2 cellular contexts compared by ENCODE assay signal in the genomic region with DNA sequence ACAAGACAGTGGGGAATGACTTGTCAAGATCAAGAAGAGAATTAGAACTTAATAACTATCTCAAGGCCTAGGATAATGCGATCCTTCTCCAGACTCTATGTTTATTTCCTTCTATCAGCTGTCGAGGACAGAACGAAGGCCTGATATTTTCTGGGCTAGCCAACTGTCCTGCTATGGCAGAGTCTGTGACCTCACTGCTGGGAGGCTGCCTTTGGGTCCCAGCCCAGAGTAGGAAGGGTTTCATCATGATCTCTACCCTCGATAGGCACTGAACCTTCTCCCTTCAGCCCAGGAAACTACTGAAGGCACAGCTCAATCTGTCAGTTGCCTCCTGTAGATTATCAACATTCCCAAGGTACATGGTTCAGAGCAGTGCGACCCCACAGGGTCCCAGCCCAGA.
TF ChIP-seq lines count a peak whose summit lies in the region.

No MANE protein-coding gene starts in this region.

TF ChIP-seq in IMR-90, 13 proteins besides CTCF, POLR2A, EP300 and RAD21:
- TF ChIP-seq NFE2L2 (IDR thresholded peaks at IDR 0.05; ENCODE audit: low read depth, low read length) = no peak
- TF ChIP-seq RCOR1 (IDR thresholded peaks at IDR 0.05; ENCODE audit: insufficient replicate concordance, low read length) = no peak
- TF ChIP-seq CHD1 (IDR thresholded peaks at IDR 0.05; ENCODE audit: low read depth, low read length) = no peak
- no peak for TF ChIP-seq RFX5 (IDR thresholded peaks at IDR 0.05; ENCODE audit: low read depth, low read length)

TF ChIP-seq in H1, 55 proteins besides CTCF, POLR2A, EP300 and RAD21:
- TF ChIP-seq HDAC6 (IDR thresholded peaks at IDR 0.05; ENCODE audit: low read depth, low read length) = no peak
- TF ChIP-seq TBP (IDR thresholded peaks at IDR 0.05; ENCODE audit: low read depth, low read length) = no peak
- TF ChIP-seq, protein P1, sequence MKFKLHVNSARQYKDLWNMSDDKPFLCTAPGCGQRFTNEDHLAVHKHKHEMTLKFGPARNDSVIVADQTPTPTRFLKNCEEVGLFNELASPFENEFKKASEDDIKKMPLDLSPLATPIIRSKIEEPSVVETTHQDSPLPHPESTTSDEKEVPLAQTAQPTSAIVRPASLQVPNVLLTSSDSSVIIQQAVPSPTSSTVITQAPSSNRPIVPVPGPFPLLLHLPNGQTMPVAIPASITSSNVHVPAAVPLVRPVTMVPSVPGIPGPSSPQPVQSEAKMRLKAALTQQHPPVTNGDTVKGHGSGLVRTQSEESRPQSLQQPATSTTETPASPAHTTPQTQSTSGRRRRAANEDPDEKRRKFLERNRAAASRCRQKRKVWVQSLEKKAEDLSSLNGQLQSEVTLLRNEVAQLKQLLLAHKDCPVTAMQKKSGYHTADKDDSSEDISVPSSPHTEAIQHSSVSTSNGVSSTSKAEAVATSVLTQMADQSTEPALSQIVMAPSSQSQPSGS (IDR thresholded peaks at IDR 0.05; ENCODE audit: low read length) = no peak
- no peak for TF ChIP-seq CBX5 (IDR thresholded peaks at IDR 0.05; ENCODE audit: low read depth, low read length)
- no peak for TF ChIP-seq CTBP2 (IDR thresholded peaks at IDR 0.05; ENCODE audit: borderline replicate concordance, insufficient read depth, insufficient read length, low read length)
- no peak for TF ChIP-seq YY1 (IDR thresholded peaks at IDR 0.05; ENCODE audit: low read depth, low read length)
- no peak for TF ChIP-seq NRF1 (IDR thresholded peaks at IDR 0.05; ENCODE audit: low read depth, low read length)
- TF ChIP-seq TCF12 (IDR thresholded peaks at IDR 0.05; ENCODE audit: low read depth, low read length) = no peak
- TF ChIP-seq SUZ12 (IDR thresholded peaks at IDR 0.05; ENCODE audit: low read length) = no peak
- TF ChIP-seq CEBPB (IDR thresholded peaks at IDR 0.05; ENCODE audit: low read depth, low read length) = no peak
- TF ChIP-seq NANOG (IDR thresholded peaks at IDR 0.05; ENCODE audit: insufficient read depth, low read depth, low read length, poor library complexity, severe bottlenecking) = no peak
- TF ChIP-seq CREB1 (IDR thresholded peaks at IDR 0.05) = no peak
